In the genomic region with DNA sequence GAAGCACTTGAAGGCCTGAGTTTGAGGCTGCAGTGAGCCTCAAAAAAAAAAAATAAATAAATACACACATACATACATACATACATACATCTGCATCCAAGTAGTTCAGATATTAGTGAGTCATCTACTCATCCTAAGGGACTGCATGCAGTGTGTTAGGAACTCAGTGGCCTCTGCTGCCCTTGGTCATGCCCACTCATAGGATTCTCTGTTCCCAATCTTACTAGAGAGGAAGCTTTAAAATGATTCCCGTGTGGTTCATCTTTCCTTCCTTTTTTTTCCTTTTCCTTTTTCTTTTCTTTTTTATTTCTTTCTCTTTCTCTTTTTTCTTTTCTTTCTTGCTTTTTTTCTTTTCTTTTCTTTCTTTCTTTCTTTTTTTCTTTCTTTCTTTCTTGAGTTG, we compare ENCODE assay signal across 27 cellular contexts.
"Had no signal": no experiment of that assay in that cellular context is flagged by ENCODE, and none has a peak within 500 bp of the region (broad histone marks: within the 10 kb centered on the region; RNA-seq: fewer than 3 reads in every experiment).

No MANE protein-coding gene starts in this region.

- H3K27me3 ChIP-seq: colonic mucosa, esophagus squamous epithelium, gastrocnemius medialis, left lung had no signal

- ATAC-seq: effector memory CD8-positive, alpha-beta T cell; esophagus mucosa; gastrocnemius medialis; heart right ventricle; left ventricle myocardium superior had no signal

- H3K4me3 ChIP-seq: colonic mucosa, esophagus squamous epithelium, gastrocnemius medialis, heart right ventricle, left lung, lower lobe of right lung, mucosa of descending colon had no signal

- H3K4me1 ChIP-seq: colonic mucosa, esophagus squamous epithelium, gastrocnemius medialis, heart right ventricle, left lung, lower lobe of right lung had no signal

- H3K9me3 ChIP-seq: colonic mucosa, esophagus squamous epithelium, gastrocnemius medialis, heart right ventricle, left lung, lower lobe of right lung, mucosa of descending colon had no signal

- DNase-seq: cortex of kidney; effector CD8-positive, alpha-beta T cell; effector memory CD8-positive, alpha-beta T cell; endodermal cell; erythroblast; esophagus squamous epithelium; foreskin fibroblast; foreskin melanocyte; gastrocnemius medialis; glutamatergic neuron; head of caudate nucleus; heart right ventricle; hypothalamus; immature natural killer cell; islet precursor cell; kidney; kidney glomerular epithelial cell; left lung; left ventricle myocardium superior; lower lobe of right lung; mesenchymal stem cell; naive B cell had no signal

- H3K27ac ChIP-seq: epithelial cell of prostate, esophagus squamous epithelium, gastrocnemius medialis, heart right ventricle, left lung, lower lobe of right lung had no signal

- H3K36me3 ChIP-seq: colonic mucosa, esophagus squamous epithelium, gastrocnemius medialis, heart right ventricle, left lung, lower lobe of right lung had no signal

- FAIRE-seq: endometrium, kidney had no signal
